Comparison of ENCODE assay signal across 1 cellular context in genomic region chr6:136719280-136720044, GRCh38.
TF ChIP-seq lines count a peak whose summit lies in the region.

No MANE protein-coding gene starts in this region.

TF ChIP-seq in GM12878, 131 proteins besides CTCF, POLR2A, EP300 and RAD21 (continued from another document and continues in another):
- TF ChIP-seq, protein P1, sequence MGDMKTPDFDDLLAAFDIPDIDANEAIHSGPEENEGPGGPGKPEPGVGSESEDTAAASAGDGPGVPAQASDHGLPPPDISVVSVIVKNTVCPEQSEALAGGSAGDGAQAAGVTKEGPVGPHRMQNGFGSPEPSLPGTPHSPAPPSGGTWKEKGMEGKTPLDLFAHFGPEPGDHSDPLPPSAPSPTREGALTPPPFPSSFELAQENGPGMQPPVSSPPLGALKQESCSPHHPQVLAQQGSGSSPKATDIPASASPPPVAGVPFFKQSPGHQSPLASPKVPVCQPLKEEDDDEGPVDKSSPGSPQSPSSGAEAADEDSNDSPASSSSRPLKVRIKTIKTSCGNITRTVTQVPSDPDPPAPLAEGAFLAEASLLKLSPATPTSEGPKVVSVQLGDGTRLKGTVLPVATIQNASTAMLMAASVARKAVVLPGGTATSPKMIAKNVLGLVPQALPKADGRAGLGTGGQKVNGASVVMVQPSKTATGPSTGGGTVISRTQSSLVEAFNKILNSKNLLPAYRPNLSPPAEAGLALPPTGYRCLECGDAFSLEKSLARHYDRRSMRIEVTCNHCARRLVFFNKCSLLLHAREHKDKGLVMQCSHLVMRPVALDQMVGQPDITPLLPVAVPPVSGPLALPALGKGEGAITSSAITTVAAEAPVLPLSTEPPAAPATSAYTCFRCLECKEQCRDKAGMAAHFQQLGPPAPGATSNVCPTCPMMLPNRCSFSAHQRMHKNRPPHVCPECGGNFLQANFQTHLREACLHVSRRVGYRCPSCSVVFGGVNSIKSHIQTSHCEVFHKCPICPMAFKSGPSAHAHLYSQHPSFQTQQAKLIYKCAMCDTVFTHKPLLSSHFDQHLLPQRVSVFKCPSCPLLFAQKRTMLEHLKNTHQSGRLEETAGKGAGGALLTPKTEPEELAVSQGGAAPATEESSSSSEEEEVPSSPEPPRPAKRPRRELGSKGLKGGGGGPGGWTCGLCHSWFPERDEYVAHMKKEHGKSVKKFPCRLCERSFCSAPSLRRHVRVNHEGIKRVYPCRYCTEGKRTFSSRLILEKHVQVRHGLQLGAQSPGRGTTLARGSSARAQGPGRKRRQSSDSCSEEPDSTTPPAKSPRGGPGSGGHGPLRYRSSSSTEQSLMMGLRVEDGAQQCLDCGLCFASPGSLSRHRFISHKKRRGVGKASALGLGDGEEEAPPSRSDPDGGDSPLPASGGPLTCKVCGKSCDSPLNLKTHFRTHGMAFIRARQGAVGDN (IDR thresholded peaks at IDR 0.05), result no peak
- TF ChIP-seq GATAD2B (conservative IDR thresholded peaks at IDR 0.05; ENCODE audit: low read depth) (peak; percentile 43; the same call in 1 of the 2 replicates), SMC3 (IDR thresholded peaks at IDR 0.05; ENCODE audit: borderline replicate concordance, low read length) (0 out of 2 replicates have a peak, but pooled peaks have one; percentile 3), PKNOX1 (IDR thresholded peaks at IDR 0.05) (peak; percentile 93), ZNF217 (IDR thresholded peaks at IDR 0.05) (no peak), RUNX3 (IDR thresholded peaks at IDR 0.05; ENCODE audit: low read length) (peak; percentile 94), TAF1 (IDR thresholded peaks at IDR 0.05; ENCODE audit: borderline replicate concordance, low read depth, low read length) (no peak), CBFB (IDR thresholded peaks at IDR 0.05; ENCODE audit: low read depth) (0 out of 2 replicates have a peak, but pooled peaks have one; percentile 14), ZNF592 (IDR thresholded peaks at IDR 0.05) (no peak), NR2F1 (conservative IDR thresholded peaks at IDR 0.05) (no peak), MTA2 (IDR thresholded peaks at IDR 0.05; ENCODE audit: low read depth) (no peak), TCF12 (IDR thresholded peaks at IDR 0.05; ENCODE audit: low read depth, low read length) (no peak), STAT1 (conservative IDR thresholded peaks at IDR 0.05) (0 out of 2 replicates have a peak, but pooled peaks have one; percentile 32), FOXK2 (IDR thresholded peaks at IDR 0.05) (no peak), ELK1 (IDR thresholded peaks at IDR 0.05; ENCODE audit: low read depth, low read length) (no peak), STAT3 (IDR thresholded peaks at IDR 0.05; ENCODE audit: low read depth, low read length) (peak; percentile 84; the same call in 1 of the 2 replicates), ATF2 (IDR thresholded peaks at IDR 0.05; ENCODE audit: low read length) (peak; percentile 95), IRF4 (IDR thresholded peaks at IDR 0.05; ENCODE audit: low read depth, low read length) (peak; percentile 85), PBX3 (IDR thresholded peaks at IDR 0.05; ENCODE audit: insufficient replicate concordance, low read depth, low read length) (peak; percentile 72), PAX5 (IDR thresholded peaks at IDR 0.05; ENCODE audit: borderline replicate concordance, low read depth, low read length) (peak; percentile 76; the same call in 1 of the 2 replicates), SPI1 (IDR thresholded peaks at IDR 0.05; ENCODE audit: borderline replicate concordance, insufficient read depth, low read depth, low read length) (peak; percentile 60), HCFC1 (IDR thresholded peaks at IDR 0.05; ENCODE audit: low read length) (no peak), TARDBP (IDR thresholded peaks at IDR 0.05; ENCODE audit: borderline replicate concordance) (no peak), SMARCA5 (IDR thresholded peaks at IDR 0.05) (0 out of 2 replicates have a peak, but pooled peaks have one; percentile 16)
- TF ChIP-seq, protein P2, sequence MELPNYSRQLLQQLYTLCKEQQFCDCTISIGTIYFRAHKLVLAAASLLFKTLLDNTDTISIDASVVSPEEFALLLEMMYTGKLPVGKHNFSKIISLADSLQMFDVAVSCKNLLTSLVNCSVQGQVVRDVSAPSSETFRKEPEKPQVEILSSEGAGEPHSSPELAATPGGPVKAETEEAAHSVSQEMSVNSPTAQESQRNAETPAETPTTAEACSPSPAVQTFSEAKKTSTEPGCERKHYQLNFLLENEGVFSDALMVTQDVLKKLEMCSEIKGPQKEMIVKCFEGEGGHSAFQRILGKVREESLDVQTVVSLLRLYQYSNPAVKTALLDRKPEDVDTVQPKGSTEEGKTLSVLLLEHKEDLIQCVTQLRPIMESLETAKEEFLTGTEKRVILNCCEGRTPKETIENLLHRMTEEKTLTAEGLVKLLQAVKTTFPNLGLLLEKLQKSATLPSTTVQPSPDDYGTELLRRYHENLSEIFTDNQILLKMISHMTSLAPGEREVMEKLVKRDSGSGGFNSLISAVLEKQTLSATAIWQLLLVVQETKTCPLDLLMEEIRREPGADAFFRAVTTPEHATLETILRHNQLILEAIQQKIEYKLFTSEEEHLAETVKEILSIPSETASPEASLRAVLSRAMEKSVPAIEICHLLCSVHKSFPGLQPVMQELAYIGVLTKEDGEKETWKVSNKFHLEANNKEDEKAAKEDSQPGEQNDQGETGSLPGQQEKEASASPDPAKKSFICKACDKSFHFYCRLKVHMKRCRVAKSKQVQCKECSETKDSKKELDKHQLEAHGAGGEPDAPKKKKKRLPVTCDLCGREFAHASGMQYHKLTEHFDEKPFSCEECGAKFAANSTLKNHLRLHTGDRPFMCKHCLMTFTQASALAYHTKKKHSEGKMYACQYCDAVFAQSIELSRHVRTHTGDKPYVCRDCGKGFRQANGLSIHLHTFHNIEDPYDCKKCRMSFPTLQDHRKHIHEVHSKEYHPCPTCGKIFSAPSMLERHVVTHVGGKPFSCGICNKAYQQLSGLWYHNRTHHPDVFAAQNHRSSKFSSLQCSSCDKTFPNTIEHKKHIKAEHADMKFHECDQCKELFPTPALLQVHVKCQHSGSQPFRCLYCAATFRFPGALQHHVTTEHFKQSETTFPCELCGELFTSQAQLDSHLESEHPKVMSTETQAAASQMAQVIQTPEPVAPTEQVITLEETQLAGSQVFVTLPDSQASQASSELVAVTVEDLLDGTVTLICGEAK (IDR thresholded peaks at IDR 0.05; ENCODE audit: borderline replicate concordance), result no peak
- TF ChIP-seq, protein P3, sequence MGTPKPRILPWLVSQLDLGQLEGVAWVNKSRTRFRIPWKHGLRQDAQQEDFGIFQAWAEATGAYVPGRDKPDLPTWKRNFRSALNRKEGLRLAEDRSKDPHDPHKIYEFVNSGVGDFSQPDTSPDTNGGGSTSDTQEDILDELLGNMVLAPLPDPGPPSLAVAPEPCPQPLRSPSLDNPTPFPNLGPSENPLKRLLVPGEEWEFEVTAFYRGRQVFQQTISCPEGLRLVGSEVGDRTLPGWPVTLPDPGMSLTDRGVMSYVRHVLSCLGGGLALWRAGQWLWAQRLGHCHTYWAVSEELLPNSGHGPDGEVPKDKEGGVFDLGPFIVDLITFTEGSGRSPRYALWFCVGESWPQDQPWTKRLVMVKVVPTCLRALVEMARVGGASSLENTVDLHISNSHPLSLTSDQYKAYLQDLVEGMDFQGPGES (IDR thresholded peaks at IDR 0.05), result no peak
- TF ChIP-seq, protein P4, sequence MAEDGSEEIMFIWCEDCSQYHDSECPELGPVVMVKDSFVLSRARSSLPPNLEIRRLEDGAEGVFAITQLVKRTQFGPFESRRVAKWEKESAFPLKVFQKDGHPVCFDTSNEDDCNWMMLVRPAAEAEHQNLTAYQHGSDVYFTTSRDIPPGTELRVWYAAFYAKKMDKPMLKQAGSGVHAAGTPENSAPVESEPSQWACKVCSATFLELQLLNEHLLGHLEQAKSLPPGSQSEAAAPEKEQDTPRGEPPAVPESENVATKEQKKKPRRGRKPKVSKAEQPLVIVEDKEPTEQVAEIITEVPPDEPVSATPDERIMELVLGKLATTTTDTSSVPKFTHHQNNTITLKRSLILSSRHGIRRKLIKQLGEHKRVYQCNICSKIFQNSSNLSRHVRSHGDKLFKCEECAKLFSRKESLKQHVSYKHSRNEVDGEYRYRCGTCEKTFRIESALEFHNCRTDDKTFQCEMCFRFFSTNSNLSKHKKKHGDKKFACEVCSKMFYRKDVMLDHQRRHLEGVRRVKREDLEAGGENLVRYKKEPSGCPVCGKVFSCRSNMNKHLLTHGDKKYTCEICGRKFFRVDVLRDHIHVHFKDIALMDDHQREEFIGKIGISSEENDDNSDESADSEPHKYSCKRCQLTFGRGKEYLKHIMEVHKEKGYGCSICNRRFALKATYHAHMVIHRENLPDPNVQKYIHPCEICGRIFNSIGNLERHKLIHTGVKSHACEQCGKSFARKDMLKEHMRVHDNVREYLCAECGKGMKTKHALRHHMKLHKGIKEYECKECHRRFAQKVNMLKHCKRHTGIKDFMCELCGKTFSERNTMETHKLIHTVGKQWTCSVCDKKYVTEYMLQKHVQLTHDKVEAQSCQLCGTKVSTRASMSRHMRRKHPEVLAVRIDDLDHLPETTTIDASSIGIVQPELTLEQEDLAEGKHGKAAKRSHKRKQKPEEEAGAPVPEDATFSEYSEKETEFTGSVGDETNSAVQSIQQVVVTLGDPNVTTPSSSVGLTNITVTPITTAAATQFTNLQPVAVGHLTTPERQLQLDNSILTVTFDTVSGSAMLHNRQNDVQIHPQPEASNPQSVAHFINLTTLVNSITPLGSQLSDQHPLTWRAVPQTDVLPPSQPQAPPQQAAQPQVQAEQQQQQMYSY (CRISPR knock-in tag; IDR thresholded peaks at IDR 0.05), result no peak
